Comparison of ENCODE assay signal across 1 cellular context in the genomic region with DNA sequence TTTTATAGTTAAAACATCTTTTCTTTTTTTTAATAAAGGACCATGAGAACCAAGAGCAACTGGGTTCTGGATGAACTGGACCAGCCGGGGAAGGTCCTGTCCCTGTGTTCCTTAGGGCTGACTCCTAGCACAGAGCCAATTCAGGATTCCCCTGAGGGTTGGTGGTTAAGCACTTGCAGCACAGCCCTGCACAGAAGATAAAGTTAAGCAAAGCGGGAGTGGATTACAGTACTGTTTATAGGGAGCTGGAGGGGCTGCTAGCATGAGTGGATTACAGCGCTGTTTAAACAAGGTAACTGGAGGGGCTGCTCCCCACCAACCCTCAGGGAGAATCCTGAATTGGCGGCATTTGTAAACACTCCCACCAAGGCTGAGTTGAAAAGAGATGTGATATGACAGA.
TF ChIP-seq lines count a peak whose summit lies in the region.

No MANE protein-coding gene starts in this region.

TF ChIP-seq in HepG2, 621 proteins besides CTCF, POLR2A, EP300 and RAD21 (continued from another document):
- TF ChIP-seq, protein P1, sequence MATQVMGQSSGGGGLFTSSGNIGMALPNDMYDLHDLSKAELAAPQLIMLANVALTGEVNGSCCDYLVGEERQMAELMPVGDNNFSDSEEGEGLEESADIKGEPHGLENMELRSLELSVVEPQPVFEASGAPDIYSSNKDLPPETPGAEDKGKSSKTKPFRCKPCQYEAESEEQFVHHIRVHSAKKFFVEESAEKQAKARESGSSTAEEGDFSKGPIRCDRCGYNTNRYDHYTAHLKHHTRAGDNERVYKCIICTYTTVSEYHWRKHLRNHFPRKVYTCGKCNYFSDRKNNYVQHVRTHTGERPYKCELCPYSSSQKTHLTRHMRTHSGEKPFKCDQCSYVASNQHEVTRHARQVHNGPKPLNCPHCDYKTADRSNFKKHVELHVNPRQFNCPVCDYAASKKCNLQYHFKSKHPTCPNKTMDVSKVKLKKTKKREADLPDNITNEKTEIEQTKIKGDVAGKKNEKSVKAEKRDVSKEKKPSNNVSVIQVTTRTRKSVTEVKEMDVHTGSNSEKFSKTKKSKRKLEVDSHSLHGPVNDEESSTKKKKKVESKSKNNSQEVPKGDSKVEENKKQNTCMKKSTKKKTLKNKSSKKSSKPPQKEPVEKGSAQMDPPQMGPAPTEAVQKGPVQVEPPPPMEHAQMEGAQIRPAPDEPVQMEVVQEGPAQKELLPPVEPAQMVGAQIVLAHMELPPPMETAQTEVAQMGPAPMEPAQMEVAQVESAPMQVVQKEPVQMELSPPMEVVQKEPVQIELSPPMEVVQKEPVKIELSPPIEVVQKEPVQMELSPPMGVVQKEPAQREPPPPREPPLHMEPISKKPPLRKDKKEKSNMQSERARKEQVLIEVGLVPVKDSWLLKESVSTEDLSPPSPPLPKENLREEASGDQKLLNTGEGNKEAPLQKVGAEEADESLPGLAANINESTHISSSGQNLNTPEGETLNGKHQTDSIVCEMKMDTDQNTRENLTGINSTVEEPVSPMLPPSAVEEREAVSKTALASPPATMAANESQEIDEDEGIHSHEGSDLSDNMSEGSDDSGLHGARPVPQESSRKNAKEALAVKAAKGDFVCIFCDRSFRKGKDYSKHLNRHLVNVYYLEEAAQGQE (IDR thresholded peaks at IDR 0.05; ENCODE audit: borderline replicate concordance in 1 of 2, low read depth in 1 of 2, low read length in 2 of 2): no peak
- TF ChIP-seq ZNF350 (CRISPR knock-in tag; IDR thresholded peaks at IDR 0.05; ENCODE audit: borderline replicate concordance, low read depth): no peak
- TF ChIP-seq, protein P2, sequence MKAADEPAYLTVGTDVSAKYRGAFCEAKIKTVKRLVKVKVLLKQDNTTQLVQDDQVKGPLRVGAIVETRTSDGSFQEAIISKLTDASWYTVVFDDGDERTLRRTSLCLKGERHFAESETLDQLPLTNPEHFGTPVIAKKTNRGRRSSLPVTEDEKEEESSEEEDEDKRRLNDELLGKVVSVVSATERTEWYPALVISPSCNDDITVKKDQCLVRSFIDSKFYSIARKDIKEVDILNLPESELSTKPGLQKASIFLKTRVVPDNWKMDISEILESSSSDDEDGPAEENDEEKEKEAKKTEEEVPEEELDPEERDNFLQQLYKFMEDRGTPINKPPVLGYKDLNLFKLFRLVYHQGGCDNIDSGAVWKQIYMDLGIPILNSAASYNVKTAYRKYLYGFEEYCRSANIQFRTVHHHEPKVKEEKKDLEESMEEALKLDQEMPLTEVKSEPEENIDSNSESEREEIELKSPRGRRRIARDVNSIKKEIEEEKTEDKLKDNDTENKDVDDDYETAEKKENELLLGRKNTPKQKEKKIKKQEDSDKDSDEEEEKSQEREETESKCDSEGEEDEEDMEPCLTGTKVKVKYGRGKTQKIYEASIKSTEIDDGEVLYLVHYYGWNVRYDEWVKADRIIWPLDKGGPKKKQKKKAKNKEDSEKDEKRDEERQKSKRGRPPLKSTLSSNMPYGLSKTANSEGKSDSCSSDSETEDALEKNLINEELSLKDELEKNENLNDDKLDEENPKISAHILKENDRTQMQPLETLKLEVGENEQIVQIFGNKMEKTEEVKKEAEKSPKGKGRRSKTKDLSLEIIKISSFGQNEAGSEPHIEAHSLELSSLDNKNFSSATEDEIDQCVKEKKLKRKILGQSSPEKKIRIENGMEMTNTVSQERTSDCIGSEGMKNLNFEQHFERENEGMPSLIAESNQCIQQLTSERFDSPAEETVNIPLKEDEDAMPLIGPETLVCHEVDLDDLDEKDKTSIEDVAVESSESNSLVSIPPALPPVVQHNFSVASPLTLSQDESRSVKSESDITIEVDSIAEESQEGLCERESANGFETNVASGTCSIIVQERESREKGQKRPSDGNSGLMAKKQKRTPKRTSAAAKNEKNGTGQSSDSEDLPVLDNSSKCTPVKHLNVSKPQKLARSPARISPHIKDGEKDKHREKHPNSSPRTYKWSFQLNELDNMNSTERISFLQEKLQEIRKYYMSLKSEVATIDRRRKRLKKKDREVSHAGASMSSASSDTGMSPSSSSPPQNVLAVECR (CRISPR knock-in tag; IDR thresholded peaks at IDR 0.05; ENCODE audit: borderline replicate concordance): no peak
- TF ChIP-seq, protein P3, sequence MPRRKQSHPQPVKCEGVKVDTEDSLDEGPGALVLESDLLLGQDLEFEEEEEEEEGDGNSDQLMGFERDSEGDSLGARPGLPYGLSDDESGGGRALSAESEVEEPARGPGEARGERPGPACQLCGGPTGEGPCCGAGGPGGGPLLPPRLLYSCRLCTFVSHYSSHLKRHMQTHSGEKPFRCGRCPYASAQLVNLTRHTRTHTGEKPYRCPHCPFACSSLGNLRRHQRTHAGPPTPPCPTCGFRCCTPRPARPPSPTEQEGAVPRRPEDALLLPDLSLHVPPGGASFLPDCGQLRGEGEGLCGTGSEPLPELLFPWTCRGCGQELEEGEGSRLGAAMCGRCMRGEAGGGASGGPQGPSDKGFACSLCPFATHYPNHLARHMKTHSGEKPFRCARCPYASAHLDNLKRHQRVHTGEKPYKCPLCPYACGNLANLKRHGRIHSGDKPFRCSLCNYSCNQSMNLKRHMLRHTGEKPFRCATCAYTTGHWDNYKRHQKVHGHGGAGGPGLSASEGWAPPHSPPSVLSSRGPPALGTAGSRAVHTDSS (CRISPR knock-in tag; conservative IDR thresholded peaks at IDR 0.05): no peak
- no peak for TF ChIP-seq PPARG (CRISPR knock-in tag; conservative IDR thresholded peaks at IDR 0.05)
- TF ChIP-seq ZNF501 (CRISPR knock-in tag; IDR thresholded peaks at IDR 0.05): no peak
- TF ChIP-seq SMYD3 (CRISPR knock-in tag; IDR thresholded peaks at IDR 0.05): no peak
- TF ChIP-seq, protein P4, sequence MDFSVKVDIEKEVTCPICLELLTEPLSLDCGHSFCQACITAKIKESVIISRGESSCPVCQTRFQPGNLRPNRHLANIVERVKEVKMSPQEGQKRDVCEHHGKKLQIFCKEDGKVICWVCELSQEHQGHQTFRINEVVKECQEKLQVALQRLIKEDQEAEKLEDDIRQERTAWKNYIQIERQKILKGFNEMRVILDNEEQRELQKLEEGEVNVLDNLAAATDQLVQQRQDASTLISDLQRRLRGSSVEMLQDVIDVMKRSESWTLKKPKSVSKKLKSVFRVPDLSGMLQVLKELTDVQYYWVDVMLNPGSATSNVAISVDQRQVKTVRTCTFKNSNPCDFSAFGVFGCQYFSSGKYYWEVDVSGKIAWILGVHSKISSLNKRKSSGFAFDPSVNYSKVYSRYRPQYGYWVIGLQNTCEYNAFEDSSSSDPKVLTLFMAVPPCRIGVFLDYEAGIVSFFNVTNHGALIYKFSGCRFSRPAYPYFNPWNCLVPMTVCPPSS (IDR thresholded peaks at IDR 0.05): no peak
- no peak for TF ChIP-seq CBX1 (IDR thresholded peaks at IDR 0.05; ENCODE audit: low read depth)
- no peak for TF ChIP-seq ATRX (CRISPR knock-in tag; IDR thresholded peaks at IDR 0.05; ENCODE audit: borderline replicate concordance)
- no peak for TF ChIP-seq ZNF160 (CRISPR knock-in tag; IDR thresholded peaks at IDR 0.05)
- TF ChIP-seq ZNF136 (CRISPR knock-in tag; IDR thresholded peaks at IDR 0.05; ENCODE audit: low read depth): no peak
